8 cellular contexts compared by ENCODE assay signal in genomic region chr1:45303582-45304310, GRCh38. TPM values are rescaled to one million over a fixed set of nuclear protein-coding genes. Genes with fewer than 3 reads are reported as not detected.
A peak's percentile ranks its signal among the peaks of the same experiment; 100 is the strongest.
DNase-seq lines count a peak whose midpoint lies in the region; TF ChIP-seq lines count a peak whose summit lies in the region.

No MANE protein-coding gene starts in this region.

- H3K9me3 Mint-ChIP-seq in activated naive CD4-positive, alpha-beta T cell treated with anti-CD3 and anti-CD28 coated beads, Interleukin-2, amount 10 ng/mL, durations not matched to agents 7 days and 5 days: no peaks in the 10 kb centered on the region

- H3K4me1 ChIP-seq in SJSA1 (replicated peaks) (peaks cover 8% of the 10 kb centered on the region), suprapubic skin (peaks cover 15% of the 10 kb centered on the region)

- CTCF ChIA-PET in HEK293T (lab: Yijun Ruan, JAX): interaction anchor here (0.5 to 7.9 kb wide), 7 partner anchors 35 to 472 kb away, joined by 3 to 139 read pairs (median 3); partner anchors contain the start of genes HECTD3 and UROD
- CTCF ChIA-PET in activated naive CD4-positive, alpha-beta T cell treated with anti-CD3 and anti-CD28 coated beads, Interleukin-2, amount 10 ng/mL, durations not matched to agents 7 days and 5 days (lab: Charles Lee): interaction anchor here (0.6 to 16.4 kb wide), 8 partner anchors 17 to 519 kb away, joined by 3 to 386 read pairs (median 4); partner anchors contain the start of genes HECTD3, HPDL, MUTYH and TOE1

- H3K36me3 ChIP-seq in GM06990 (ENCODE audit: control insufficient read depth, insufficient read depth, low read length): no peaks in the 10 kb centered on the region
- no peaks in the 10 kb centered on the region for H3K36me3 ChIP-seq in SJSA1
- H3K36me3 ChIP-seq in suprapubic skin: no peaks in the 10 kb centered on the region

- H3K27me3 ChIP-seq in GM06990 (replicated peaks; ENCODE audit: control insufficient read depth, insufficient read depth, low read length) (no peaks in the 10 kb centered on the region), SJSA1 (replicated peaks) (no peaks in the 10 kb centered on the region), suprapubic skin (no peaks in the 10 kb centered on the region)

- TF ChIP-seq CTCF in GM06990 (IDR thresholded peaks at IDR 0.05; ENCODE audit: insufficient read depth, low read length, poor library complexity, severe bottlenecking) (peak; percentile 81), suprapubic skin (IDR thresholded peaks at IDR 0.05) (peak; percentile 37 to 55)

- POLR2A ChIA-PET in HEK293T (lab: Yijun Ruan, JAX): interaction anchor here (0.5 to 6.9 kb wide), 47 partner anchors 9 to 582 kb away, joined by 3 to 154 read pairs (median 4); partner anchors contain the start of genes BEST4, CCDC163, EIF2B3 and HECTD3

- H3K9me3 ChIP-seq in SJSA1 (replicated peaks): no peaks in the 10 kb centered on the region
- no peaks in the 10 kb centered on the region for H3K9me3 ChIP-seq in suprapubic skin

- peak in 1 of 2 donors; percentile 26 for TF ChIP-seq POLR2A in suprapubic skin (IDR thresholded peaks at IDR 0.05)

- no peak for TF ChIP-seq EP300 in suprapubic skin (IDR thresholded peaks at IDR 0.05)

- H3K4me1 Mint-ChIP-seq in activated naive CD4-positive, alpha-beta T cell treated with anti-CD3 and anti-CD28 coated beads, Interleukin-2, amount 10 ng/mL, durations not matched to agents 7 days and 5 days: peaks cover 47% of the 10 kb centered on the region

- DNase-seq in GM06990 (ENCODE audit: extremely low read depth, insufficient read length): peak; percentile 97
- peak; percentile 97 for DNase-seq in HEK293T (ENCODE audit: extremely low spot score)
- DNase-seq in MV-4-11 (lab: John Stamatoyannopoulos, UW): peak; percentile 95
- peak; percentile 98 to 99 for DNase-seq in SJSA1 (ENCODE audit: low read depth in 1 of 2, low spot score in 2 of 2)
- DNase-seq in activated naive CD4-positive, alpha-beta T cell treated with anti-CD3 and anti-CD28 coated beads, Interleukin-2, amount 10 ng/mL, durations not matched to agents 7 days and 5 days: peak; percentile 99
- peak; percentile 98 for DNase-seq in globus pallidus (ENCODE audit: low spot score)
- DNase-seq in nucleus accumbens (lab: John Stamatoyannopoulos, UW): peak; percentile 58 to 100 (median 97)
- DNase-seq in suprapubic skin (ENCODE audit: low spot score in 2 of 2): peak; percentile 99

- peak overlapping the region; percentile 88 for H3K4me3 Mint-ChIP-seq in activated naive CD4-positive, alpha-beta T cell treated with anti-CD3 and anti-CD28 coated beads, Interleukin-2, amount 10 ng/mL, durations not matched to agents 7 days and 5 days

- H3K4me3 ChIP-seq in GM06990 (replicated peaks; ENCODE audit: low read depth, low read length) (peak overlapping the region; percentile 80), SJSA1 (peak overlapping the region; percentile 75), suprapubic skin (peak overlapping the region; percentile 73)

- H3K27ac Mint-ChIP-seq in activated naive CD4-positive, alpha-beta T cell treated with anti-CD3 and anti-CD28 coated beads, Interleukin-2, amount 10 ng/mL, durations not matched to agents 7 days and 5 days: peak overlapping the region; percentile 93

- no peaks in the 10 kb centered on the region for H3K36me3 Mint-ChIP-seq in activated naive CD4-positive, alpha-beta T cell treated with anti-CD3 and anti-CD28 coated beads, Interleukin-2, amount 10 ng/mL, durations not matched to agents 7 days and 5 days

- WGBS in suprapubic skin: under 1% methylated on average over 41 of the region's 63 CpGs

- peak overlapping the region; percentile 68 for H3K27ac ChIP-seq in SJSA1
- peak overlapping the region; percentile 86 for H3K27ac ChIP-seq in suprapubic skin

- H3K27me3 Mint-ChIP-seq in activated naive CD4-positive, alpha-beta T cell treated with anti-CD3 and anti-CD28 coated beads, Interleukin-2, amount 10 ng/mL, durations not matched to agents 7 days and 5 days: no peaks in the 10 kb centered on the region

TF ChIP-seq in HEK293T, 16 proteins besides CTCF, POLR2A, EP300 and RAD21:
- TF ChIP-seq SP1 (IDR thresholded peaks at IDR 0.05) (peak; percentile 45; the same call in 1 of the 2 replicates), NFRKB (IDR thresholded peaks at IDR 0.05) (no peak), SUZ12 (IDR thresholded peaks at IDR 0.05) (no peak), LEF1 (IDR thresholded peaks at IDR 0.05; ENCODE audit: borderline replicate concordance) (peak; percentile 98), ELF4 (IDR thresholded peaks at IDR 0.05) (no peak), FOXM1 (IDR thresholded peaks at IDR 0.05; ENCODE audit: borderline replicate concordance) (no peak), ARNT (IDR thresholded peaks at IDR 0.05) (no peak), L3MBTL2 (conservative IDR thresholded peaks at IDR 0.05) (peak; percentile 39), CTBP1 (IDR thresholded peaks at IDR 0.05; ENCODE audit: borderline replicate concordance) (peak; percentile 37; the same call in 1 of the 2 replicates), FOXA1 (IDR thresholded peaks at IDR 0.05) (no peak)
TF ChIP-seq in HEK293T: peak in this region for 4.

RNA-seq across cellular contexts. Expression of gene HPDL, which starts 22.9 kb away (rescaled TPM):
- total RNA-seq in SJSA1 (2014; rRNA removed; shearing (Covaris generic)): 0.18 TPM in 1 of 2 replicates, not detected in the other
- 1 to 10 TPM in 3 of 4 donors, not detected in 1; 1.1 to 3.3 (median 2.7) TPM for total RNA-seq in suprapubic skin

RNA-seq across cellular contexts. Expression of gene TOE1, which starts 36.2 kb away (rescaled TPM):
- 16.9 and 24.3 TPM in 2 replicates for total RNA-seq in SJSA1 (2014; rRNA removed; shearing (Covaris generic))
- 1 to 10 TPM; 5.5 to 8.5 (median 8.5) TPM for total RNA-seq in suprapubic skin

RNA-seq across cellular contexts. Expression of gene MUTYH, which starts 36.5 kb away (rescaled TPM):
- total RNA-seq in SJSA1 (2014; rRNA removed; shearing (Covaris generic)): 28.2 and 29.7 TPM in 2 replicates
- 10 to 100 TPM; 22.1 to 38.2 (median 30.7) TPM for total RNA-seq in suprapubic skin

Comparison
In these comparisons a context has a peak if more than half of its experiments do, and no peak if none do; other contexts are left out.
1. Peak in every context shown above with its lines: DNase-seq, H3K4me3 ChIP-seq and H3K27ac ChIP-seq.